8 cellular contexts compared by ENCODE assay signal in the genomic region with DNA sequence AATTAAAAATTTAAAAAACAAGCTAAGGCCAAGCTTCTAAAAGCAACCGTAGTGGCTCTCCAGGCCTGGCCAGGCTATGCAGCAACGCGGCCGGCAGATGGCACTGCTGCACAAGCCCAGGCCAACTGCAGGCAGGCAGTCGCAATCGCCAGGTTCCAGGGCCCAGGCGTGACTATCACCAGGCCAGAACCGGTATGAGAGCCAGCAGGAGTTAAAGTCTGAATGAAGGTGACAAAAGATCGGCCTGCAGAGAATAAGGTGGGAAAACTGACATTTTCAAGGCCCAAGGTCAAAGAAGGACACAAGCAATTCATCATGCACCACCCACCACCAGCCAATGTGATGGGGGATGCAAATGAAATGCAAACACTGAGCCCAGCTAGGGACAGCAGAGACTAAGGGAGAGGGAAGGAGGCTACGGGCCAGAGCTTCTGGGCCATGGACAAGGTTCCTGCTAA. TPM values are rescaled to one million over a fixed set of nuclear protein-coding genes. Genes with fewer than 3 reads are reported as not detected.
A peak's percentile ranks its signal among the peaks of the same experiment; 100 is the strongest.
DNase-seq lines count a peak whose midpoint lies in the region; ATAC-seq and TF ChIP-seq lines count a peak whose summit lies in the region.

No MANE protein-coding gene starts in this region.

- no peak overlapping the region for H3K4me3 Mint-ChIP-seq in CD4-positive, alpha-beta memory T cell
- no peak overlapping the region for H3K4me3 Mint-ChIP-seq in immature natural killer cell

- DNase-seq in CD4-positive, alpha-beta memory T cell, result peak; percentile 47 to 60 (median 55)
- DNase-seq in NCI-H2081 treated with DMSO at 0.1 percent for 48 hours (lab: John Stamatoyannopoulos, UW) (peak; percentile 17), T47D (ENCODE audit: low read depth in 1 of 2, low spot score in 1 of 2) (peak; percentile 11 to 59), immature natural killer cell (peak; percentile 41 to 58 (median 57))
- DNase-seq in stimulated activated CD4-positive, alpha-beta T cell treated with anti-CD3 and anti-CD28 coated beads, Interleukin-12 subunit alpha, Interleukin-12 subunit beta, amount 100 ng/mL, for 24 hours (ENCODE audit: low read depth in 2 of 2), result peak; percentile 46 to 67

- no peak overlapping the region for H3K27ac Mint-ChIP-seq in CD4-positive, alpha-beta memory T cell
- no peak overlapping the region for H3K27ac Mint-ChIP-seq in immature natural killer cell

- H3K4me1 Mint-ChIP-seq in CD4-positive, alpha-beta memory T cell, result peaks cover 0 to 2% (median 0%) of the 10 kb centered on the region in 4 donors
- no peaks in the 10 kb centered on the region for H3K4me1 Mint-ChIP-seq in immature natural killer cell

- in situ Hi-C loops in T47D (cut with HindIII; ENCODE audit: low pct_unique_long_range_greater_than_20kb, low sequenced_read_pairs), result no loop called here

- CTCF ChIA-PET in CD4-positive, alpha-beta memory T cell (lab: Charles Lee; ENCODE audit: partially characterized antibody), result interaction anchor here (0.6 to 8.7 kb wide), 35 partner anchors 8 to 332 kb away, joined by 3 to 186 read pairs (median 4); no protein-coding TSS in a partner anchor

- H3K27me3 ChIP-seq in CD4-positive, alpha-beta memory T cell (ENCODE audit: insufficient read depth, low read length), result no peaks in the 10 kb centered on the region

- intact Hi-C loops in CD4-positive, alpha-beta memory T cell (cut with micrococcal nuclease), result loop anchor here (1.0 kb wide), 1 partner anchor 52 kb away; no protein-coding TSS in a partner anchor

- ATAC-seq in GM21737 (IDR thresholded peaks at IDR 0.05; ENCODE audit: unreplicated experiment) (peak; percentile 54), GM18519 (IDR thresholded peaks at IDR 0.05; ENCODE audit: low FRiP score, unreplicated experiment) (no peak)

- no peaks in the 10 kb centered on the region for H3K4me1 ChIP-seq in CD4-positive, alpha-beta memory T cell (ENCODE audit: insufficient read depth, low read length)

- H3K4me3 ChIP-seq in CD4-positive, alpha-beta memory T cell (ENCODE audit: low read length in 2 of 2), result no peak overlapping the region
- H3K4me3 ChIP-seq in WI38 (ENCODE audit: low read depth, low read length), result no peak overlapping the region

- H3K27me3 Mint-ChIP-seq in CD4-positive, alpha-beta memory T cell, result peaks cover 3 to 6% of the 10 kb centered on the region in 2 donors
- H3K27me3 Mint-ChIP-seq in immature natural killer cell (ENCODE audit: low read depth in 3 of 3), result peaks cover 0 to 3% (median 1%) of the 10 kb centered on the region in 3 donors

- peak; percentile 97 for TF ChIP-seq CTCF in WI38 (IDR thresholded peaks at IDR 0.05; ENCODE audit: low read depth, low read length)

- no peaks in the 10 kb centered on the region for H3K36me3 ChIP-seq in CD4-positive, alpha-beta memory T cell (ENCODE audit: insufficient read depth, low read length)

- no peaks in the 10 kb centered on the region for H3K36me3 Mint-ChIP-seq in CD4-positive, alpha-beta memory T cell
- H3K36me3 Mint-ChIP-seq in immature natural killer cell, result no peaks in the 10 kb centered on the region

- POLR2A ChIA-PET in CD4-positive, alpha-beta memory T cell (lab: Charles Lee; ENCODE audit: partially characterized antibody), result no interaction called here

- no peak overlapping the region for H3K27ac ChIP-seq in CD4-positive, alpha-beta memory T cell (ENCODE audit: low read depth, low read length)

- H3K9me3 Mint-ChIP-seq in CD4-positive, alpha-beta memory T cell, result no peaks in the 10 kb centered on the region
- H3K9me3 Mint-ChIP-seq in immature natural killer cell, result no peaks in the 10 kb centered on the region

- no peaks in the 10 kb centered on the region for H3K9me3 ChIP-seq in CD4-positive, alpha-beta memory T cell (ENCODE audit: control insufficient read depth in 1 of 2, low read length in 2 of 2)

RNA-seq across cellular contexts. Expression of gene ANO2, which starts 43.6 kb away (rescaled TPM):
- total RNA-seq in CD4-positive, alpha-beta memory T cell, result not detected
- polyA plus RNA-seq in CD4-positive, alpha-beta memory T cell, result not detected
- polyA plus RNA-seq in immature natural killer cell, result not detected
